ENCODE assay signal across 8 cellular contexts in the genomic region with DNA sequence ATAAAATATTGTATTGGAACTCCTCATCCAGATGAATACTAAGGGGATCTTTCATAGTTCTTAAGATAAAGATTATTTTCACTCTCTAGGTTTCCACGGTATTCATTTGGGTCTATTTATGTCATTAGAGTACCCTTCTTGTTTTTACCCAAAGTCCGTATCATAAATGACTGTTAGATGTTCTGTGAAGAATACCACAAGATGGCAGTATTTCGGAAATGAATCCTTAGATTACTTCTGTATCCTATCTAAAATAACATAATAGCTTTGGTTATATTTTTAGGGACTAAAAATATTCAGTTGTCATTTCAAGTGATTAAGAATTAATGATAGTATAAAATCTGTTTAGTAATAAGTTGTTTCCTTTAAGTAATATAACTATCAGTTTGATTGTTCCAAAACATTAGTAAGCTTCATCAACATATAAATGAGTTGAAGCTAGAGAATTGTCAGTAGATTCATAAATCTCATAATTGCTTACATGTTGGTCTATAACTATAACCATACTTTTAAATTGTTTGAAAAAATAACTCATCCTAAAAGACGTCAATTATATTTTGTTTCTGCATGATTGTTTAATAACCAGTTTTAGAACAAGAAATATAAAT.
DNase-seq lines count a peak whose midpoint lies in the region; ATAC-seq, FAIRE-seq and TF ChIP-seq lines count a peak whose summit lies in the region.

No MANE protein-coding gene starts in this region.

- no peaks in the 10 kb centered on the region for H3K9me2 ChIP-seq in HCT116 (ENCODE audit: insufficient read depth)

- TF ChIP-seq POLR2A in HCT116 (IDR thresholded peaks at IDR 0.05; ENCODE audit: borderline replicate concordance, extremely low read depth, insufficient read depth, insufficient read length), result no peak
- TF ChIP-seq POLR2A in adrenal gland (IDR thresholded peaks at IDR 0.05), result no peak

- H3K36me3 ChIP-seq in HCT116 (ENCODE audit: control insufficient read depth in 1 of 2, insufficient read depth in 2 of 2, low read length in 2 of 2) (no peaks in the 10 kb centered on the region), adrenal gland (replicated peaks in 1 of 2) (no peaks in the 10 kb centered on the region)

- peak; percentile 70 for ATAC-seq in HCT116
- no peak for ATAC-seq in activated CD4-positive, alpha-beta T cell treated with anti-CD3 and anti-CD28 coated beads for 36 hours
- no peak for ATAC-seq in HG02588 (IDR thresholded peaks at IDR 0.05; ENCODE audit: unreplicated experiment)
- ATAC-seq in HG03196 (IDR thresholded peaks at IDR 0.05; ENCODE audit: unreplicated experiment), result no peak

- H3K4me1 ChIP-seq in HCT116 (ENCODE audit: control insufficient read depth in 1 of 2, insufficient read depth in 2 of 2, low read length in 2 of 2) (no peaks in the 10 kb centered on the region), adrenal gland (replicated peaks in 1 of 2) (no peaks in the 10 kb centered on the region)

- CTCF ChIA-PET in HCT116 (lab: Charles Lee), result interaction anchor here (0.7 to 2.8 kb wide), 13 partner anchors 10 to 789 kb away, joined by 3 to 31 read pairs (median 4); no protein-coding TSS in a partner anchor
- CTCF ChIA-PET in activated CD4-positive, alpha-beta T cell treated with anti-CD3 and anti-CD28 coated beads for 36 hours (lab: Charles Lee), result interaction anchor here (0.6 to 0.7 kb wide), 2 partner anchors 22 to 613 kb away, joined by 3 read pairs; no protein-coding TSS in a partner anchor

- H3K79me2 ChIP-seq in HCT116 (ENCODE audit: insufficient read depth, low read length), result no peaks in the 10 kb centered on the region

- no peaks in the 10 kb centered on the region for H3K9me3 Mint-ChIP-seq in activated CD4-positive, alpha-beta T cell treated with anti-CD3 and anti-CD28 coated beads for 36 hours (ENCODE audit: low read depth)

- no TSS peak for BruUV-seq in HCT116 (replicated peaks; lab: Mats Ljungman, UMichigan)

- RAD21 ChIA-PET in HCT116 (lab: Charles Lee; ENCODE audit: low non-redundant PET in 1 of 2, low total read pairs in 2 of 2, uncharacterized antibody in 2 of 2, unreplicated experiment in 2 of 2), result no interaction called here

- intact Hi-C loops in HCT116 (cut with micrococcal nuclease), result loop anchor here (1.0 to 10.0 kb wide), 3 partner anchors 337 to 789 kb away; no protein-coding TSS in a partner anchor
- intact Hi-C loops in adrenal gland (cut with DNase I), result loop anchor here (5.0 to 10.0 kb wide), 2 partner anchors 337 to 339 kb away; partner anchors contain the start of gene KCND2 (in 2 of the 2)
- intact Hi-C loops in activated CD4-positive, alpha-beta T cell treated with anti-CD3 and anti-CD28 coated beads for 36 hours (cut with DNase I, micrococcal nuclease), result loop anchor here in 1 of 2 experiments (2.0 to 10.0 kb wide), 3 partner anchors 337 to 789 kb away; partner anchors contain the start of gene KCND2

- H4K20me1 ChIP-seq in HCT116 (ENCODE audit: insufficient read depth), result no peaks in the 10 kb centered on the region

- H3K4me3 Mint-ChIP-seq in activated CD4-positive, alpha-beta T cell treated with anti-CD3 and anti-CD28 coated beads for 36 hours, result no peak overlapping the region

- H2AFZ ChIP-seq in HCT116 (ENCODE audit: low read depth, low read length, poor library complexity, severe bottlenecking), result peak overlapping the region; percentile 77

- H3K27ac ChIP-seq in HCT116 (ENCODE audit: low read depth, low read length) (no peak overlapping the region), adrenal gland (no peak overlapping the region)

- H3K27me3 Mint-ChIP-seq in activated CD4-positive, alpha-beta T cell treated with anti-CD3 and anti-CD28 coated beads for 36 hours, result no peaks in the 10 kb centered on the region

- no peak overlapping the region for H3K9ac ChIP-seq in HCT116 (ENCODE audit: low read length)

- TF ChIP-seq CTCF in HCT116 (IDR thresholded peaks at IDR 0.05 in 2 of 3, conservative IDR thresholded peaks at IDR 0.05 in 1 of 3; ENCODE audit: borderline replicate concordance in 1 of 3, insufficient read depth in 1 of 3, low read depth in 2 of 3, low read length in 2 of 3), result peak; percentile 26 to 58 (median 52); a peak in 5 of 6 replicates
- peak; percentile 21 to 65 (median 54) for TF ChIP-seq CTCF in adrenal gland (IDR thresholded peaks at IDR 0.05)

- no peaks in the 10 kb centered on the region for H3K9me3 ChIP-seq in HCT116 (ENCODE audit: control insufficient read depth in 1 of 2, insufficient read depth in 1 of 2, low read depth in 1 of 2, low read length in 2 of 2)
- no peaks in the 10 kb centered on the region for H3K9me3 ChIP-seq in adrenal gland (replicated peaks in 1 of 3)

- peak; percentile 50 for TF ChIP-seq RAD21 in HCT116 (IDR thresholded peaks at IDR 0.05; ENCODE audit: low read depth)

- DNase-seq in HCT116 (ENCODE audit: low read depth, low spot score) (peak; percentile 32), NCI-H1694 treated with DMSO at 0.1 percent for 48 hours (lab: John Stamatoyannopoulos, UW) (peak; percentile 39), adrenal gland (no peak), kidney glomerular epithelial cell (lab: John Stamatoyannopoulos, UW) (peak; percentile 14)
- no peak for DNase-seq in activated CD4-positive, alpha-beta T cell treated with anti-CD3 and anti-CD28 coated beads for 36 hours

- no peaks in the 10 kb centered on the region for H3K4me1 Mint-ChIP-seq in activated CD4-positive, alpha-beta T cell treated with anti-CD3 and anti-CD28 coated beads for 36 hours

- H3K36me3 Mint-ChIP-seq in activated CD4-positive, alpha-beta T cell treated with anti-CD3 and anti-CD28 coated beads for 36 hours (ENCODE audit: low read depth), result no peaks in the 10 kb centered on the region

- H3K4me2 ChIP-seq in HCT116 (ENCODE audit: low read length), result no peak overlapping the region

- no peak overlapping the region for H3K4me3 ChIP-seq in HCT116 (replicated peaks in 1 of 2; ENCODE audit: low read depth in 1 of 2, low read length in 2 of 2)
- no peak overlapping the region for H3K4me3 ChIP-seq in adrenal gland

- peak; percentile 82 for FAIRE-seq in G401.6 (lab: Jason Lieb, UNC)

- H3K27ac Mint-ChIP-seq in activated CD4-positive, alpha-beta T cell treated with anti-CD3 and anti-CD28 coated beads for 36 hours, result no peak overlapping the region

- no peaks in the 10 kb centered on the region for H3K27me3 ChIP-seq in HCT116 (ENCODE audit: insufficient read depth, low read length)
- no peaks in the 10 kb centered on the region for H3K27me3 ChIP-seq in adrenal gland

- POLR2A ChIA-PET in HCT116 (lab: Charles Lee), result no interaction called here
- POLR2A ChIA-PET in activated CD4-positive, alpha-beta T cell treated with anti-CD3 and anti-CD28 coated beads for 36 hours (lab: Charles Lee), result no interaction called here

- WGBS in adrenal gland, 4 donors, result 15 to 24% (median 22%) methylated on average over 4 of the region's 4 CpGs

TF ChIP-seq in HCT116, 20 proteins besides CTCF, POLR2A, EP300 and RAD21:
- no peak for TF ChIP-seq REST (IDR thresholded peaks at IDR 0.05; ENCODE audit: low read depth)

Comparison
In these comparisons a context has a peak if more than half of its experiments do, and no peak if none do; other contexts are left out.
1. DNase-seq: peak in HCT116 (single experiment), NCI-H1694 treated with DMSO at 0.1 percent for 48 hours (single experiment) and kidney glomerular epithelial cell (single experiment); none in adrenal gland (0 of 7) and activated CD4-positive, alpha-beta T cell treated with anti-CD3 and anti-CD28 coated beads for 36 hours (single experiment).